28 cellular contexts compared by ENCODE assay signal in the genomic region with DNA sequence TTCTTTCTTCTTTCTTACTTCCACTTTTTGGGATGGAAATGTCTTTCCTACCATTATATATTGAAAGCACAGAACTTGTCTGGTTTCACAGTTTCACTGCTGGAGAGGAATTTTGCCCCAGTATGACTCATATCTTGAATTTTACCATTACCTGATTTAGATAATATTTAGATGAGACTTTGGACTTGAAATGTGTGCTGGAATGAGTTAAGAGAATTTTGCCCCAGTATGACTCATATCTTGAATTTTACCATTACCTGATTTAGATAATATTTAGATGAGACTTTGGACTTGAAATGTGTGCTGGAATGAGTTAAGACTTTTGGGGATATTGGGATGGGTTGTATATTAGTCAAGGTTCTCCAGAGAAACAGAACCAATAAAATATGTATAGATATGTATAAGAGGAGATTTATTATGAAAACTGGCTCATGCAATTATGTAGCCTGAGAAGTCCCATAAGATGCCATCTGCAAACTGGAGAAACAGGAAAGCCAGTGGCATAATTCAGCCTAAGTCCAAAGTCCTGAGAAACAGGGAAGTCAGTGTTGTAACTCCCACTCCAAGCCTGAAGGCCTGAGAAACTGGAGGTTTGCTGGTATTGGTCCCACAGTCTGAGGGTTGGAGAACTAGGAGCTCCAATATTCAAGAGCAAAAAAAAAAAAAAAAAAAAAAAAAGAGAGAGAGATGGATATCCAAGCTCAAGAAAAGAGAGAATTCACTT.
"Had no signal": no experiment of that assay in that cellular context is flagged by ENCODE, and none has a peak within 500 bp of the region (broad histone marks: within the 10 kb centered on the region; RNA-seq: fewer than 3 reads in every experiment).

No MANE protein-coding gene starts in this region.

- H3K27me3 ChIP-seq: heart left ventricle, left lung, neutrophil, right lobe of liver, testis had no signal

- H3K9me3 ChIP-seq: heart left ventricle, left lung, lower lobe of right lung, neutrophil, right lobe of liver, testis had no signal

- H3K27ac ChIP-seq: heart left ventricle, left lung, lower lobe of right lung, neutrophil, right lobe of liver, testis had no signal

- H3K4me1 Mint-ChIP-seq: activated CD4-positive, alpha-beta T cell treated with anti-CD3 and anti-CD28 coated beads, Interleukin-2, amount 10 ng/mL, durations not matched to agents 7 days and 5 days had no signal

- H3K27me3 Mint-ChIP-seq: activated CD4-positive, alpha-beta T cell treated with anti-CD3 and anti-CD28 coated beads, Interleukin-2, amount 10 ng/mL, durations not matched to agents 7 days and 5 days; activated CD8-positive, alpha-beta T cell treated with anti-CD3 and anti-CD28 coated beads for 36 hours; activated naive CD8-positive, alpha-beta T cell; dendritic cell treated with granulocyte-macrophage colony-stimulating factor and Interleukin-4, amounts not matched to agents 40 ng/mL and 50 ng/mL, for 4 days; progenitor cell of endocrine pancreas had no signal

- H3K27ac Mint-ChIP-seq: activated CD4-positive, alpha-beta T cell treated with anti-CD3 and anti-CD28 coated beads, Interleukin-2, amount 10 ng/mL, durations not matched to agents 7 days and 5 days; activated CD8-positive, alpha-beta T cell treated with anti-CD3 and anti-CD28 coated beads for 36 hours; activated naive CD8-positive, alpha-beta T cell; dendritic cell treated with granulocyte-macrophage colony-stimulating factor and Interleukin-4, amounts not matched to agents 40 ng/mL and 50 ng/mL, for 4 days; endodermal cell; nephron; progenitor cell of endocrine pancreas; WTC11 had no signal

- H3K4me1 ChIP-seq: heart left ventricle, left lung, lower lobe of right lung, right lobe of liver, testis had no signal

- H3K36me3 ChIP-seq: heart left ventricle, left lung, lower lobe of right lung, neutrophil, right lobe of liver had no signal

- FAIRE-seq: astrocyte, urothelium cell line had no signal

- H3K9me3 Mint-ChIP-seq: dendritic cell treated with granulocyte-macrophage colony-stimulating factor and Interleukin-4, amounts not matched to agents 40 ng/mL and 50 ng/mL, for 4 days; endodermal cell; nephron; WTC11 had no signal

- H3K4me3 ChIP-seq: heart left ventricle, left lung, lower lobe of right lung, right lobe of liver, testis had no signal

- H3K36me3 Mint-ChIP-seq: activated naive CD8-positive, alpha-beta T cell; WTC11 had no signal

- DNase-seq: activated CD4-positive, alpha-beta T cell treated with anti-CD3 and anti-CD28 coated beads for 1 hour; activated CD4-positive, alpha-beta T cell treated with anti-CD3 and anti-CD28 coated beads, Interleukin-2, amount 10 ng/mL, durations not matched to agents 7 days and 5 days; activated CD8-positive, alpha-beta T cell treated with anti-CD3 and anti-CD28 coated beads for 36 hours; activated effector memory CD4-positive, alpha-beta T cell treated with Interleukin-2 at 50 U/mL for 16 hours; activated naive CD4-positive, alpha-beta T cell treated with Interleukin-2 at 50 U/mL for 16 hours; caudate nucleus; endodermal cell; foreskin fibroblast; heart left ventricle; left lung; lower lobe of right lung; mesenchymal stem cell; right lobe of liver; stimulated activated CD4-positive, alpha-beta T cell treated with anti-CD3 and anti-CD28 coated beads, Interleukin-12 subunit alpha, Interleukin-12 subunit beta, amount 100 ng/mL, for 4 hours; stimulated activated CD4-positive, alpha-beta T cell treated with anti-CD3 and anti-CD28 coated beads, Interleukin-4, amount 100 ng/mL, for 1 hour; stimulated activated naive CD8-positive, alpha-beta T cell treated with anti-CD3 and anti-CD28 coated beads, Interleukin-15, Interleukin-2, amounts not matched to agents 100 U/mL and 50 U/mL, for 24 hours; T-helper 2 cell; testis; trophoblast cell had no signal

- H3K4me3 Mint-ChIP-seq: activated CD4-positive, alpha-beta T cell treated with anti-CD3 and anti-CD28 coated beads, Interleukin-2, amount 10 ng/mL, durations not matched to agents 7 days and 5 days; activated CD8-positive, alpha-beta T cell treated with anti-CD3 and anti-CD28 coated beads for 36 hours; activated naive CD8-positive, alpha-beta T cell; dendritic cell treated with granulocyte-macrophage colony-stimulating factor and Interleukin-4, amounts not matched to agents 40 ng/mL and 50 ng/mL, for 4 days; endodermal cell; nephron; WTC11 had no signal

- ATAC-seq: activated CD8-positive, alpha-beta T cell treated with anti-CD3 and anti-CD28 coated beads for 36 hours; esophagus mucosa; heart left ventricle; left lung; lower lobe of right lung; stimulated activated naive CD8-positive, alpha-beta T cell treated with anti-CD3 and anti-CD28 coated beads, Interleukin-15, Interleukin-2, amounts not matched to agents 100 U/mL and 50 U/mL, for 24 hours; WTC11 had no signal
